14 cellular contexts compared by ENCODE assay signal in the genomic region with DNA sequence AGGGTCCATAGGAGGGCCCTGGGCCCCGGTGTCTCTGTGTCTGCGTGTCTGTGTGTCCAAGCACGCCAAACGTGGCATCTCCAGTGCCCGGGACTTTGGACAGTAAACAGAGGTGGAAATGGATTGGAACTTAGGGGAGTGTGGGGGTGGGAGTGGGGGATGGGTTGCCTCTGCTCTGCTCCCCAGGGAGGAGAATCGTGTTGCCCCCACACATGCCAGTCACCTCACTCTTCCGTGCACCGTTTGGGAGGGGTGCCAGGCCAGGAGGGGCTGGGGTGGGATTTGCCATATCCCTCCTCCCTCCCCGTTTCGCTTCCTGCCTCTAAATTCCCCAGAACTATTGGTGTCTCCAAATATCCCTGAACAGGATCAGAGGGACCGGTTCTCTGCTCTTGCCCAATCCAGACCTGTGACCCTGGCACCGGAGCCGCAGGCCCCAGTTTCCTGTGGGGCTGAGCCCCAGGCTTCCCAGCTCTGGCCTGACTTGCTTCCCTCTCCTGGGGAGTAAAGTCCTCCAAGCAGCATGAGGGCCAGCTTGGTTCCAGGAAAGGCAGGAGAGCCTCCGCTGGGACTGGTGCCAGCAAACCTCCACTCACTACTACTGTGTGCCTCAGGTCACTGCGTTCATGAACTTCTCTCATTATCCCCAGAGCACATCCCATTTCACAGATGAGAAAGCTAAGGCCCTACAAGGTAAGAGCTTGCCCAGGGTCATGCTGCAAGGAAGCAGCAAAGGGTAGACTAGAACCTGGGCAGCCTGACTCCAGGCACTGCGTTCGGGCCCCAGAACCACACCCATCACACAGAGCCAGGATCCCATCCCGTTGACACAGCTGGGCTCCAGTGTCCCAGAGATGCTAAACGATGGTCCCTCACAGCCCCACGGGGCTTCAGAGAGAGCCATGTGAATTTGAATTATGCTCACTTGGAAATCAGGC. TPM values are rescaled to one million over a fixed set of nuclear protein-coding genes. Genes with fewer than 3 reads are reported as not detected.
DNase-seq lines count a peak whose midpoint lies in the region; ATAC-seq and TF ChIP-seq lines count a peak whose summit lies in the region.
"Had no signal": no experiment of that assay in that cellular context is flagged by ENCODE, and none has a peak within 500 bp of the region (broad histone marks: within the 10 kb centered on the region; RNA-seq: fewer than 3 reads in every experiment).

Gene ASGR1 (minus strand): TSS at position 54 of the 938 bp plus-strand sequence. CDS start 807 bp downstream, outside the sequence.

- CTCF ChIA-PET in MCF 10A (lab: Yijun Ruan, JAX): interaction anchor here (0.6 to 3.2 kb wide), 4 partner anchors 14 to 669 kb away, joined by 3 to 33 read pairs (median 4); partner anchors contain the start of gene DVL2

- no peaks in the 10 kb centered on the region for H3K9me3 Mint-ChIP-seq in natural killer cell treated with Interleukin-12 subunit alpha and Interleukin-12 subunit beta and Interleukin-15 and Interleukin-18, amount 100 ng/mL, for 72 hours
- H3K9me3 Mint-ChIP-seq in natural killer cell (no peaks in the 10 kb centered on the region), MCF 10A (ENCODE audit: unreplicated experiment) (no peaks in the 10 kb centered on the region)
- H3K9me3 Mint-ChIP-seq: activated CD4-positive, alpha-beta T cell treated with anti-CD3 and anti-CD28 coated beads, Interleukin-2, amount 10 ng/mL, durations not matched to agents 7 days and 5 days; CD4-positive, alpha-beta memory T cell had no signal

- no peak for ATAC-seq in natural killer cell treated with Interleukin-12 subunit alpha and Interleukin-12 subunit beta and Interleukin-15 and Interleukin-18, amount 100 ng/mL, for 72 hours
- no peak for ATAC-seq in natural killer cell
- ATAC-seq in lower lobe of right lung: no peak
- no peak for ATAC-seq in HG03108 (IDR thresholded peaks at IDR 0.05; ENCODE audit: unreplicated experiment)
- ATAC-seq: GM12878 had no signal

- no peak for TF ChIP-seq POLR2A in testis (IDR thresholded peaks at IDR 0.05)

- peaks cover 21% of the 10 kb centered on the region for H3K4me1 ChIP-seq in lower lobe of right lung
- H3K4me1 ChIP-seq in testis: peaks cover 12% of the 10 kb centered on the region

- no peaks in the 10 kb centered on the region for H3K36me3 Mint-ChIP-seq in natural killer cell treated with Interleukin-12 subunit alpha and Interleukin-12 subunit beta and Interleukin-15 and Interleukin-18, amount 100 ng/mL, for 72 hours
- H3K36me3 Mint-ChIP-seq in natural killer cell (no peaks in the 10 kb centered on the region), MCF 10A (ENCODE audit: insufficient read depth, unreplicated experiment) (no peaks in the 10 kb centered on the region)
- H3K36me3 Mint-ChIP-seq: CD4-positive, alpha-beta memory T cell had no signal

- BruUV-seq in MCF 10A (replicated peaks; lab: Mats Ljungman, UMichigan): no TSS peak

- H3K36me3 ChIP-seq in lower lobe of right lung (no peaks in the 10 kb centered on the region), testis (ENCODE audit: low read depth, missing control alignments) (no peaks in the 10 kb centered on the region)
- H3K36me3 ChIP-seq: neutrophil had no signal

- peaks cover 6 to 8% of the 10 kb centered on the region in 2 donors for H3K27me3 Mint-ChIP-seq in natural killer cell treated with Interleukin-12 subunit alpha and Interleukin-12 subunit beta and Interleukin-15 and Interleukin-18, amount 100 ng/mL, for 72 hours
- H3K27me3 Mint-ChIP-seq in natural killer cell (ENCODE audit: low read depth in 2 of 2) (peaks cover 0 to 13% of the 10 kb centered on the region in 2 donors), MCF 10A (ENCODE audit: insufficient read depth, unreplicated experiment) (no peaks in the 10 kb centered on the region)

- no peak within 1 kb of the TSS for H3K27ac Mint-ChIP-seq in natural killer cell treated with Interleukin-12 subunit alpha and Interleukin-12 subunit beta and Interleukin-15 and Interleukin-18, amount 100 ng/mL, for 72 hours
- H3K27ac Mint-ChIP-seq in natural killer cell (no peak within 1 kb of the TSS), MCF 10A (ENCODE audit: low read depth, unreplicated experiment) (no peak within 1 kb of the TSS)

- peak within 1 kb of the TSS; percentile 47 for H3K4me3 Mint-ChIP-seq in natural killer cell treated with Interleukin-12 subunit alpha and Interleukin-12 subunit beta and Interleukin-15 and Interleukin-18, amount 100 ng/mL, for 72 hours
- H3K4me3 Mint-ChIP-seq in natural killer cell: no peak within 1 kb of the TSS
- H3K4me3 Mint-ChIP-seq in MCF 10A (ENCODE audit: unreplicated experiment): peak within 1 kb of the TSS; percentile 61

- WGBS in testis, 2 donors: 49 to 59% methylated on average over 18 of the region's 20 CpGs

- peak within 1 kb of the TSS; percentile 50 for H3K4me3 ChIP-seq in lower lobe of right lung
- H3K4me3 ChIP-seq in testis: peak within 1 kb of the TSS; percentile 21 to 42
- H3K4me3 ChIP-seq: GM12878 had no signal

- POLR2A ChIA-PET in MCF 10A (lab: Yijun Ruan, JAX): no interaction called here

- intact Hi-C loops in natural killer cell (cut with micrococcal nuclease): no loop called here
- intact Hi-C loops in MCF 10A (cut with micrococcal nuclease): no loop called here
- intact Hi-C loops in lower lobe of right lung (cut with DNase I): no loop called here
- intact Hi-C loops in testis (cut with DNase I; ENCODE audit: low total_unique reads): no loop called here

- peaks cover 14% of the 10 kb centered on the region for H3K27me3 ChIP-seq in lower lobe of right lung (ENCODE audit: low read depth)
- H3K27me3 ChIP-seq in testis: no peaks in the 10 kb centered on the region

- no peak within 1 kb of the TSS for H3K27ac ChIP-seq in lower lobe of right lung
- no peak within 1 kb of the TSS for H3K27ac ChIP-seq in testis
- H3K27ac ChIP-seq in substantia nigra (ENCODE audit: low read depth, low read length, poor library complexity, severe bottlenecking): no peak within 1 kb of the TSS
- H3K27ac ChIP-seq: neutrophil had no signal

- peaks cover 6 to 7% of the 10 kb centered on the region in 2 donors for H3K4me1 Mint-ChIP-seq in natural killer cell treated with Interleukin-12 subunit alpha and Interleukin-12 subunit beta and Interleukin-15 and Interleukin-18, amount 100 ng/mL, for 72 hours (ENCODE audit: low read depth in 2 of 2)
- H3K4me1 Mint-ChIP-seq in natural killer cell: peaks cover 0 to 9% of the 10 kb centered on the region in 2 donors
- H3K4me1 Mint-ChIP-seq in MCF 10A (ENCODE audit: insufficient read depth, unreplicated experiment): no peaks in the 10 kb centered on the region

- DNase-seq in natural killer cell treated with Interleukin-12 subunit alpha and Interleukin-12 subunit beta and Interleukin-15 and Interleukin-18, amount 100 ng/mL, for 72 hours (ENCODE audit: low spot score): no peak
- DNase-seq in natural killer cell: no peak
- no peak for DNase-seq in MCF 10A (ENCODE audit: unreplicated experiment)
- DNase-seq in lower lobe of right lung: no peak
- DNase-seq in testis: no peak
- DNase-seq in substantia nigra (lab: John Stamatoyannopoulos, UW): no peak
- no peak for DNase-seq in NCI-H1694 (lab: John Stamatoyannopoulos, UW)
- DNase-seq: activated CD4-positive, alpha-beta T cell treated with anti-CD3 and anti-CD28 coated beads, Interleukin-2, amount 10 ng/mL, durations not matched to agents 7 days and 5 days; CD4-positive, alpha-beta memory T cell; NCI-H1417 treated with DMSO at 0.1 percent for 48 hours; RPMI8226 had no signal

- TF ChIP-seq CTCF in natural killer cell (IDR thresholded peaks at IDR 0.05) (no peak), MCF 10A (IDR thresholded peaks at IDR 0.05; ENCODE audit: unreplicated experiment) (no peak), lower lobe of right lung (IDR thresholded peaks at IDR 0.05) (no peak), testis (IDR thresholded peaks at IDR 0.05) (no peak)

- H3K9me3 ChIP-seq in lower lobe of right lung (no peaks in the 10 kb centered on the region), testis (no peaks in the 10 kb centered on the region)
- H3K9me3 ChIP-seq: neutrophil had no signal

RNA-seq across cellular contexts. Expression of gene ASGR1, which starts in this region (rescaled TPM):
- total RNA-seq in natural killer cell treated with Interleukin-12 subunit alpha and Interleukin-12 subunit beta and Interleukin-15 and Interleukin-18, amount 100 ng/mL, for 72 hours: under 1 TPM in 1 of 2 donors, not detected in 1; 0.95 TPM
- total RNA-seq in natural killer cell (1 to 10 TPM in 1 of 3 donors, under 1 TPM in 1, not detected in 1; 0.35 to 1.4 TPM), MCF 10A (2022) (0.37 and 0.59 TPM in 2 replicates), lower lobe of right lung (5.1 TPM), testis (10 to 100 TPM; 11.5 to 19.1 TPM)
- polyA plus RNA-seq in testis (ENCODE audit: insufficient read depth, low read depth, low replicate concordance): 21.3 TPM
- total RNA-seq: CD4-positive, alpha-beta memory T cell had no signal
- polyA plus RNA-seq: CD4-positive, alpha-beta memory T cell had no signal
